10 cellular contexts compared by ENCODE assay signal in genomic region chr6:163708459-163708858, GRCh38.
A peak's percentile ranks its signal among the peaks of the same experiment; 100 is the strongest.
DNase-seq lines count a peak whose midpoint lies in the region; ATAC-seq and TF ChIP-seq lines count a peak whose summit lies in the region.
"Had no signal": no experiment of that assay in that cellular context is flagged by ENCODE, and none has a peak within 500 bp of the region (broad histone marks: within the 10 kb centered on the region; RNA-seq: fewer than 3 reads in every experiment).

No MANE protein-coding gene starts in this region.

- H3K9me3 ChIP-seq in skeletal muscle tissue (ENCODE audit: control insufficient read depth in 3 of 3, low read length in 3 of 3) (no peaks in the 10 kb centered on the region), ovary (no peaks in the 10 kb centered on the region), esophagus muscularis mucosa (no peaks in the 10 kb centered on the region)
- H3K9me3 ChIP-seq: suprapubic skin had no signal

- H3K27me3 ChIP-seq in skeletal muscle tissue (ENCODE audit: control insufficient read depth in 3 of 3, insufficient read depth in 3 of 3, low read length in 3 of 3) (no peaks in the 10 kb centered on the region), ovary (no peaks in the 10 kb centered on the region), esophagus muscularis mucosa (no peaks in the 10 kb centered on the region)
- H3K27me3 ChIP-seq: hepatocyte, suprapubic skin had no signal

- no peak for TF ChIP-seq CTCF in ovary (IDR thresholded peaks at IDR 0.05)
- no peak for TF ChIP-seq CTCF in esophagus muscularis mucosa (IDR thresholded peaks at IDR 0.05)

- no peak overlapping the region for H3K9ac ChIP-seq in skeletal muscle tissue (ENCODE audit: low read depth in 1 of 3, low read length in 3 of 3)

- H3K36me3 ChIP-seq in skeletal muscle tissue (ENCODE audit: control insufficient read depth in 3 of 3, insufficient read depth in 3 of 3, low read length in 3 of 3) (no peaks in the 10 kb centered on the region), ovary (no peaks in the 10 kb centered on the region), esophagus muscularis mucosa (no peaks in the 10 kb centered on the region)
- H3K36me3 ChIP-seq: suprapubic skin had no signal

- H3K4me1 ChIP-seq in skeletal muscle tissue (ENCODE audit: control insufficient read depth in 3 of 3, insufficient read depth in 3 of 3, low read length in 3 of 3): peaks cover 56 to 65% (median 64%) of the 10 kb centered on the region in 3 donors
- peaks cover 2% of the 10 kb centered on the region for H3K4me1 ChIP-seq in ovary (ENCODE audit: insufficient read depth)
- peaks cover 52 to 59% (median 57%) of the 10 kb centered on the region in 4 donors for H3K4me1 ChIP-seq in esophagus muscularis mucosa

- no peak for TF ChIP-seq POLR2A in ovary (IDR thresholded peaks at IDR 0.05)
- TF ChIP-seq POLR2A in esophagus muscularis mucosa (IDR thresholded peaks at IDR 0.05; ENCODE audit: low read depth): no peak

- H3K4me3 ChIP-seq in skeletal muscle tissue (ENCODE audit: low read length in 3 of 3) (no peak overlapping the region), ovary (no peak overlapping the region), esophagus muscularis mucosa (no peak overlapping the region)
- H3K4me3 ChIP-seq: hepatocyte, suprapubic skin had no signal

- TF ChIP-seq EP300 in ovary (IDR thresholded peaks at IDR 0.05): no peak
- no peak for TF ChIP-seq EP300 in esophagus muscularis mucosa (IDR thresholded peaks at IDR 0.05)

- 91 to 94% (median 91%) methylated on average over 7 of the region's 7 CpGs for WGBS in ovary, 3 donors
- WGBS in esophagus muscularis mucosa: 89% methylated on average over 7 of the region's 7 CpGs

- intact Hi-C loops in ovary (cut with DNase I) (no loop called here), esophagus muscularis mucosa (cut with DNase I) (no loop called here)

- ATAC-seq in GM19023 (IDR thresholded peaks at IDR 0.05; ENCODE audit: unreplicated experiment): peak; percentile 59
- peak; percentile 48 for ATAC-seq in GM21737 (IDR thresholded peaks at IDR 0.05; ENCODE audit: unreplicated experiment)
- ATAC-seq in HG03354 (IDR thresholded peaks at IDR 0.05; ENCODE audit: poor library complexity, severe bottlenecking, unreplicated experiment): peak; percentile 53

- H3K27ac ChIP-seq in skeletal muscle tissue (ENCODE audit: low read depth, low read length) (peak overlapping the region; percentile 38), ovary (no peak overlapping the region), esophagus muscularis mucosa (replicated peaks in 1 of 4) (no peak overlapping the region)
- H3K27ac ChIP-seq: hepatocyte, suprapubic skin had no signal

- DNase-seq in ovary (no peak), cortex of kidney (lab: John Stamatoyannopoulos, UW) (no peak), esophagus muscularis mucosa (ENCODE audit: extremely low spot score) (no peak)
- DNase-seq: GF-D8 had no signal
